8 cellular contexts compared by ENCODE assay signal in genomic region chr19:18683109-18683954, GRCh38. TPM values are rescaled to one million over a fixed set of nuclear protein-coding genes. Genes with fewer than 3 reads are reported as not detected.
DNase-seq lines count a peak whose midpoint lies in the region.

A gene with protein sequence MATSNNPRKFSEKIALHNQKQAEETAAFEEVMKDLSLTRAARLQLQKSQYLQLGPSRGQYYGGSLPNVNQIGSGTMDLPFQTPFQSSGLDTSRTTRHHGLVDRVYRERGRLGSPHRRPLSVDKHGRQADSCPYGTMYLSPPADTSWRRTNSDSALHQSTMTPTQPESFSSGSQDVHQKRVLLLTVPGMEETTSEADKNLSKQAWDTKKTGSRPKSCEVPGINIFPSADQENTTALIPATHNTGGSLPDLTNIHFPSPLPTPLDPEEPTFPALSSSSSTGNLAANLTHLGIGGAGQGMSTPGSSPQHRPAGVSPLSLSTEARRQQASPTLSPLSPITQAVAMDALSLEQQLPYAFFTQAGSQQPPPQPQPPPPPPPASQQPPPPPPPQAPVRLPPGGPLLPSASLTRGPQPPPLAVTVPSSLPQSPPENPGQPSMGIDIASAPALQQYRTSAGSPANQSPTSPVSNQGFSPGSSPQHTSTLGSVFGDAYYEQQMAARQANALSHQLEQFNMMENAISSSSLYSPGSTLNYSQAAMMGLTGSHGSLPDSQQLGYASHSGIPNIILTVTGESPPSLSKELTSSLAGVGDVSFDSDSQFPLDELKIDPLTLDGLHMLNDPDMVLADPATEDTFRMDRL (plus strand): TSS chr19:18683680. CDS start chr19:18683703, 23 bp downstream.

- H3K27ac ChIP-seq in stomach smooth muscle (ENCODE audit: low read length), result peak within 1 kb of the TSS; percentile 73

- H3K36me3 ChIP-seq in neuron (ENCODE audit: insufficient read depth, low read length) (no peaks in the 10 kb centered on the region), stomach smooth muscle (ENCODE audit: control insufficient read depth in 2 of 2, insufficient read depth in 2 of 2, low read length in 2 of 2) (no peaks in the 10 kb centered on the region)

- H3K27me3 ChIP-seq in neuron (ENCODE audit: insufficient read depth, low read length), result no peaks in the 10 kb centered on the region
- no peaks in the 10 kb centered on the region for H3K27me3 ChIP-seq in stomach smooth muscle (ENCODE audit: control insufficient read depth in 1 of 2, insufficient read depth in 2 of 2, low read length in 2 of 2)

- peak within 1 kb of the TSS; percentile 68 for H3K4me3 ChIP-seq in neuron (ENCODE audit: low read length)
- H3K4me3 ChIP-seq in stomach smooth muscle (ENCODE audit: low read length in 2 of 2), result peak within 1 kb of the TSS; percentile 81 to 85

- peaks cover 14% of the 10 kb centered on the region for H3K4me1 ChIP-seq in neuron (ENCODE audit: insufficient read depth, low read length)
- peaks cover 19% of the 10 kb centered on the region for H3K4me1 ChIP-seq in stomach smooth muscle (ENCODE audit: control insufficient read depth, insufficient read depth, low read length)

- DNase-seq in DMS53 (lab: John Stamatoyannopoulos, UW), result peak; percentile 90
- peak; percentile 72 for DNase-seq in GOT3 (lab: John Stamatoyannopoulos, UW)
- DNase-seq in M059J (ENCODE audit: low read depth), result peak; percentile 80
- DNase-seq in SHP77 treated with DMSO at 0.1 percent for 48 hours (lab: John Stamatoyannopoulos, UW), result peak; percentile 29
- DNase-seq in activated gamma-delta T cell treated with anti-CD3 and anti-CD28 coated beads, Interleukin-2, amount 50 U/mL, for 16 hours (ENCODE audit: low read depth), result peak; percentile 88
- DNase-seq in foreskin melanocyte, result peak; percentile 70

- peak within 1 kb of the TSS; percentile 75 for H3K9ac ChIP-seq in stomach smooth muscle (ENCODE audit: low read length in 2 of 2)

- H3K9me3 ChIP-seq in neuron (ENCODE audit: low read length) (no peaks in the 10 kb centered on the region), stomach smooth muscle (ENCODE audit: control insufficient read depth in 2 of 2, low read length in 2 of 2) (no peaks in the 10 kb centered on the region)

- H2AFZ ChIP-seq in neuron (ENCODE audit: low read depth, low read length), result no peak within 1 kb of the TSS

RNA-seq across cellular contexts. Expression of the gene that starts here (rescaled TPM):
- total RNA-seq in M059J (2014; rRNA removed; shearing (Covaris generic)), result 0.64 and 2.8 TPM in 2 replicates

Comparison
In these comparisons a context has a peak if more than half of its experiments do, and no peak if none do; other contexts are left out.
1. Peak in every context shown above with its lines: DNase-seq, H3K4me3 ChIP-seq and H3K27ac ChIP-seq.
2. DNase-seq: peak in every context shown above with its lines; median percentile 90 in DMS53; 88 in activated gamma-delta T cell treated with anti-CD3 and anti-CD28 coated beads, Interleukin-2, amount 50 U/mL, for 16 hours; 80 in M059J; 72 in GOT3; 70 in foreskin melanocyte; 29 in SHP77 treated with DMSO at 0.1 percent for 48 hours.